In genomic region chr19:51807111-51807701, GRCh38 we compare ENCODE assay signal across 1 cellular context.
TF ChIP-seq lines count a peak whose summit lies in the region.

No MANE protein-coding gene starts in this region.

TF ChIP-seq in HepG2, 621 proteins besides CTCF, POLR2A, EP300 and RAD21:
- TF ChIP-seq STAG1 (CRISPR knock-in tag; IDR thresholded peaks at IDR 0.05) = peak; percentile 44
- 0 out of 2 replicates have a peak, but pooled peaks have one; percentile 21 for TF ChIP-seq ZBTB38 (CRISPR knock-in tag; IDR thresholded peaks at IDR 0.05)
- TF ChIP-seq ARID5B (CRISPR knock-in tag; IDR thresholded peaks at IDR 0.05) = peak; percentile 75; the same call in 1 of the 2 replicates
- TF ChIP-seq JUND (CRISPR knock-in tag; IDR thresholded peaks at IDR 0.05) = no peak
- no peak for TF ChIP-seq MAX (IDR thresholded peaks at IDR 0.05)
- no peak for TF ChIP-seq PHB2 (IDR thresholded peaks at IDR 0.05; ENCODE audit: partially characterized antibody)
- peak; percentile 47; the same call in 1 of the 2 replicates for TF ChIP-seq ETV5 (CRISPR knock-in tag; IDR thresholded peaks at IDR 0.05; ENCODE audit: borderline replicate concordance)
- TF ChIP-seq GATA4 (IDR thresholded peaks at IDR 0.05; ENCODE audit: borderline replicate concordance, low read depth) = peak; percentile 55; the same call in 1 of the 2 replicates
- TF ChIP-seq ELF3 (CRISPR knock-in tag; IDR thresholded peaks at IDR 0.05) = peak; percentile 39; the same call in 1 of the 2 replicates
- TF ChIP-seq ZNF343 (CRISPR knock-in tag; IDR thresholded peaks at IDR 0.05) = no peak
- peak; percentile 55; the same call in 1 of the 2 replicates for TF ChIP-seq ZNF710 (CRISPR knock-in tag; IDR thresholded peaks at IDR 0.05; ENCODE audit: borderline replicate concordance)
- no peak for TF ChIP-seq SNAPC5 (CRISPR knock-in tag; IDR thresholded peaks at IDR 0.05; ENCODE audit: borderline replicate concordance)
- TF ChIP-seq PHF21A (CRISPR knock-in tag; IDR thresholded peaks at IDR 0.05) = peak; percentile 24; the same call in 1 of the 2 replicates
- no peak for TF ChIP-seq ZFP90 (CRISPR knock-in tag; IDR thresholded peaks at IDR 0.05; ENCODE audit: borderline replicate concordance)
- peak; percentile 12; the same call in 1 of the 2 replicates for TF ChIP-seq FOSL2 (CRISPR knock-in tag; IDR thresholded peaks at IDR 0.05)
- 0 out of 4 replicates have a peak, but pooled peaks of 1 of the 2 experiments have one; percentile 15 for TF ChIP-seq HMGXB4 (CRISPR knock-in tag; IDR thresholded peaks at IDR 0.05; ENCODE audit: borderline replicate concordance in 1 of 2, low read depth in 1 of 2)
- TF ChIP-seq SMC3 (IDR thresholded peaks at IDR 0.05; ENCODE audit: low read length) = no peak
- TF ChIP-seq PRDM15 (CRISPR knock-in tag; IDR thresholded peaks at IDR 0.05) = no peak
- peak; percentile 87 for TF ChIP-seq MED1 (CRISPR knock-in tag; IDR thresholded peaks at IDR 0.05)
- peak; percentile 18; the same call in 1 of the 2 replicates for TF ChIP-seq GATAD2A (CRISPR knock-in tag; IDR thresholded peaks at IDR 0.05)
- TF ChIP-seq ZNF143 (CRISPR knock-in tag; IDR thresholded peaks at IDR 0.05) = 0 out of 2 replicates have a peak, but pooled peaks have one; percentile 30
- no peak for TF ChIP-seq CSRNP1 (CRISPR knock-in tag; IDR thresholded peaks at IDR 0.05)
- no peak for TF ChIP-seq SOX6 (IDR thresholded peaks at IDR 0.05)
- peak; percentile 67 for TF ChIP-seq SOX6 (CRISPR knock-in tag; IDR thresholded peaks at IDR 0.05)
- no peak for TF ChIP-seq ZNF260 (CRISPR knock-in tag; IDR thresholded peaks at IDR 0.05; ENCODE audit: borderline replicate concordance, low read depth)
- TF ChIP-seq FOXP4 (CRISPR knock-in tag; IDR thresholded peaks at IDR 0.05) = 0 out of 2 replicates have a peak, but pooled peaks have one; percentile 41
- TF ChIP-seq TFAP4 (IDR thresholded peaks at IDR 0.05; ENCODE audit: borderline replicate concordance, low read depth) = peak; percentile 78; the same call in 1 of the 2 replicates
- no peak for TF ChIP-seq ZNF530 (CRISPR knock-in tag; IDR thresholded peaks at IDR 0.05; ENCODE audit: low read depth)
- no peak for TF ChIP-seq NFKBIZ (CRISPR knock-in tag; IDR thresholded peaks at IDR 0.05)
- TF ChIP-seq SALL1 (CRISPR knock-in tag; IDR thresholded peaks at IDR 0.05) = 0 out of 2 replicates have a peak, but pooled peaks have one; percentile 39
- no peak for TF ChIP-seq ZNF713 (CRISPR knock-in tag; IDR thresholded peaks at IDR 0.05)
- peak; percentile 67; the same call in 1 of the 2 replicates for TF ChIP-seq ZNF740 (CRISPR knock-in tag; IDR thresholded peaks at IDR 0.05)
- no peak for TF ChIP-seq SRY (CRISPR knock-in tag; IDR thresholded peaks at IDR 0.05)
- TF ChIP-seq ZNF432 (CRISPR knock-in tag; IDR thresholded peaks at IDR 0.05; ENCODE audit: borderline replicate concordance) = no peak
- no peak for TF ChIP-seq FOXP1 (IDR thresholded peaks at IDR 0.05)
- peak; percentile 54 for TF ChIP-seq FOXP1 (CRISPR knock-in tag; IDR thresholded peaks at IDR 0.05)
- peak; percentile 73 for TF ChIP-seq TCF7 (IDR thresholded peaks at IDR 0.05; ENCODE audit: low read depth)
- TF ChIP-seq SOX5 (CRISPR knock-in tag; IDR thresholded peaks at IDR 0.05; ENCODE audit: borderline replicate concordance) = peak; percentile 58; the same call in 1 of the 2 replicates
- no peak for TF ChIP-seq EZH2 (conservative IDR thresholded peaks at IDR 0.05; ENCODE audit: low read depth, low read length)
- peak; percentile 27; the same call in 1 of the 2 replicates for TF ChIP-seq SAP130 (CRISPR knock-in tag; IDR thresholded peaks at IDR 0.05; ENCODE audit: low read depth)
- TF ChIP-seq ADNP (CRISPR knock-in tag; IDR thresholded peaks at IDR 0.05) = no peak
- 0 out of 2 replicates have a peak, but pooled peaks have one; percentile 16 for TF ChIP-seq NCOA2 (CRISPR knock-in tag; IDR thresholded peaks at IDR 0.05)
- 0 out of 2 replicates have a peak, but pooled peaks have one; percentile 23 for TF ChIP-seq SOX13 (IDR thresholded peaks at IDR 0.05)
- TF ChIP-seq SOX13 (CRISPR knock-in tag; conservative IDR thresholded peaks at IDR 0.05 in 1 of 2, IDR thresholded peaks at IDR 0.05 in 1 of 2) = peak in 1 of 2 experiments; percentile 49; a peak in 1 of 4 replicates
- no peak for TF ChIP-seq PHF5A (CRISPR knock-in tag; IDR thresholded peaks at IDR 0.05; ENCODE audit: low read depth, unreplicated experiment)
